In the genomic region with DNA sequence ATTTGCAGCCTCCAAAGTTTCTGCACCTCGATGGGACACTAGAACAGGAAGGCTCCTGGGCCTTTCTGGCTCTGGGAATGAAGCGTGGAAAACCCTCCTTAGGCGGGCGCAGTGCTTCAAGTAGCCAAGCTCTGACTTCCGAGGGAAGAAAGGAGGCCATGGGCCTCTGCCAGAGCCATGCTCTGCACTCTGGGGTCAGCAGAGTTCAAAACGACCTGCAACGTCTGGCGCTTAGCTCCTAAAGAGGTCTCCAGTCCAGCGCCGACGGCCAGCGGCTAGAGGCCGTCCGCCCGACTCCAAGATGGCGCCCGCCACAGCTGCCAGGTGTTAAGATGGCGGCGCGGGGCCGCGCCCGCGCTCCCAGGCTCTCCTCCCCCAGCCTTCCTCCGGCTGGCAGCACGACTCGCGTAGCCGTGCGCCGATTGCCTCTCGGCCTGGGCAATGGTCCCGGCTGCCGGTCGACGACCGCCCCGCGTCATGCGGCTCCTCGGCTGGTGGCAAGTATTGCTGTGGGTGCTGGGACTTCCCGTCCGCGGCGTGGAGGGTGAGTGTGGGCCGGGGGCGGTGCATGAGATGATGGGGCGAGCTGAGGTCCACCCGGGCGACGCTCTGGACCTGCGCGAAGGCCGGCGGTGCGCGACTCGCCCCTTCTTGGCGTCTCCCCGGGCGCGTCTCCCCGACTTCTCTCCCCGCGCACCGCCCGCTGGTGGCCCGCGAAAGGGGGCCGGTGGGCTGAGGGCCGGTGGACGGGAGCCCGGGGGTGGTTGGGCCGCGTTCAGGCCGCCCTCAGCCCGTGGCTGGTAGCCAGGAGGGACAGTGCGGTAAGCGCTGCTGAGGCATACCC, we compare ENCODE assay signal across 8 cellular contexts. TPM values are rescaled to one million over a fixed set of nuclear protein-coding genes. Genes with fewer than 3 reads are reported as not detected.
A peak's percentile ranks its signal among the peaks of the same experiment; 100 is the strongest.
DNase-seq lines count a peak whose midpoint lies in the region; ATAC-seq and TF ChIP-seq lines count a peak whose summit lies in the region.

A gene with protein sequence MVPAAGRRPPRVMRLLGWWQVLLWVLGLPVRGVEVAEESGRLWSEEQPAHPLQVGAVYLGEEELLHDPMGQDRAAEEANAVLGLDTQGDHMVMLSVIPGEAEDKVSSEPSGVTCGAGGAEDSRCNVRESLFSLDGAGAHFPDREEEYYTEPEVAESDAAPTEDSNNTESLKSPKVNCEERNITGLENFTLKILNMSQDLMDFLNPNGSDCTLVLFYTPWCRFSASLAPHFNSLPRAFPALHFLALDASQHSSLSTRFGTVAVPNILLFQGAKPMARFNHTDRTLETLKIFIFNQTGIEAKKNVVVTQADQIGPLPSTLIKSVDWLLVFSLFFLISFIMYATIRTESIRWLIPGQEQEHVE (plus strand): TSS at position 385 of the 844 bp plus-strand sequence. CDS start 57 bp downstream, at position 442.

- peaks cover 9% of the 10 kb centered on the region for H3K36me3 Mint-ChIP-seq in CD4-positive, CD25-positive, alpha-beta regulatory T cell
- peaks cover 12% of the 10 kb centered on the region for H3K36me3 Mint-ChIP-seq in activated CD8-positive, alpha-beta memory T cell treated with anti-CD3 and anti-CD28 coated beads, Interleukin-2, amount 10 ng/mL, durations not matched to agents 7 days and 5 days
- H3K36me3 Mint-ChIP-seq in endodermal cell (ENCODE audit: low read depth) = peaks cover 3% of the 10 kb centered on the region

- H3K4me3 Mint-ChIP-seq in CD4-positive, CD25-positive, alpha-beta regulatory T cell = peak within 1 kb of the TSS; percentile 95 to 96 (median 96)
- H3K4me3 Mint-ChIP-seq in activated CD8-positive, alpha-beta memory T cell treated with anti-CD3 and anti-CD28 coated beads, Interleukin-2, amount 10 ng/mL, durations not matched to agents 7 days and 5 days = peak within 1 kb of the TSS; percentile 90
- peak within 1 kb of the TSS; percentile 82 for H3K4me3 Mint-ChIP-seq in endodermal cell

- no peaks in the 10 kb centered on the region for H3K27me3 ChIP-seq in CD4-positive, CD25-positive, alpha-beta regulatory T cell (ENCODE audit: control insufficient read depth, insufficient read depth, low read length)
- H3K27me3 ChIP-seq in endodermal cell (ENCODE audit: control insufficient read depth, insufficient read depth, low read length, poor library complexity, severe bottlenecking) = no peaks in the 10 kb centered on the region

- peak; percentile 76 to 90 (median 81) for DNase-seq in CD4-positive, CD25-positive, alpha-beta regulatory T cell
- DNase-seq in NOMO-1 treated with DMSO at 0.1 percent for 48 hours (lab: John Stamatoyannopoulos, UW; ENCODE audit: unreplicated experiment) = peak; percentile 72
- peak; percentile 88 for DNase-seq in activated CD8-positive, alpha-beta memory T cell treated with anti-CD3 and anti-CD28 coated beads, Interleukin-2, amount 10 ng/mL, durations not matched to agents 7 days and 5 days
- peak; percentile 95 for DNase-seq in endodermal cell
- peak; percentile 97 for DNase-seq in mesenteric fat pad (ENCODE audit: low spot score)
- DNase-seq in stimulated activated CD8-positive, alpha-beta memory T cell treated with anti-CD3 and anti-CD28 coated beads, Interleukin-15, amount 100 ng/mL, for 24 hours (ENCODE audit: low read depth) = peak; percentile 58

- WGBS in endodermal cell (ENCODE audit: insufficient coverage in 1 of 2, insufficient read length in 1 of 2), 2 experiments = 4 to 19% methylated on average over 18 to 79 of the region's 79 CpGs

- peaks cover 27 to 51% (median 35%) of the 10 kb centered on the region in 4 donors for H3K4me1 Mint-ChIP-seq in CD4-positive, CD25-positive, alpha-beta regulatory T cell
- peaks cover 45% of the 10 kb centered on the region for H3K4me1 Mint-ChIP-seq in activated CD8-positive, alpha-beta memory T cell treated with anti-CD3 and anti-CD28 coated beads, Interleukin-2, amount 10 ng/mL, durations not matched to agents 7 days and 5 days
- H3K4me1 Mint-ChIP-seq in endodermal cell = peaks cover 12% of the 10 kb centered on the region

- H3K27ac Mint-ChIP-seq in CD4-positive, CD25-positive, alpha-beta regulatory T cell = peak within 1 kb of the TSS; percentile 93 to 98 (median 97)
- peak within 1 kb of the TSS; percentile 97 for H3K27ac Mint-ChIP-seq in activated CD8-positive, alpha-beta memory T cell treated with anti-CD3 and anti-CD28 coated beads, Interleukin-2, amount 10 ng/mL, durations not matched to agents 7 days and 5 days
- peak within 1 kb of the TSS; percentile 93 for H3K27ac Mint-ChIP-seq in endodermal cell

- peak within 1 kb of the TSS; percentile 75 for H3K9ac ChIP-seq in endodermal cell (ENCODE audit: extremely low read depth, low read length, poor library complexity, severe bottlenecking)

- peaks cover 35% of the 10 kb centered on the region for H3K4me1 ChIP-seq in CD4-positive, CD25-positive, alpha-beta regulatory T cell (ENCODE audit: control insufficient read depth, insufficient read depth, low read length, poor library complexity, severe bottlenecking)
- H3K4me1 ChIP-seq in endodermal cell (ENCODE audit: control insufficient read depth, insufficient read depth, low read length) = peaks cover 5% of the 10 kb centered on the region

- no peaks in the 10 kb centered on the region for H3K9me3 ChIP-seq in CD4-positive, CD25-positive, alpha-beta regulatory T cell (ENCODE audit: control insufficient read depth in 2 of 2, low read length in 2 of 2)
- no peaks in the 10 kb centered on the region for H3K9me3 ChIP-seq in endodermal cell (ENCODE audit: control insufficient read depth, low read length)

- ATAC-seq in CD4-positive, CD25-positive, alpha-beta regulatory T cell (ENCODE audit: low read depth in 2 of 2) = peak; percentile 92 to 96
- peak; percentile 83 for ATAC-seq in GM19395 (IDR thresholded peaks at IDR 0.05; ENCODE audit: unreplicated experiment)
- ATAC-seq in HG03565 (IDR thresholded peaks at IDR 0.05; ENCODE audit: unreplicated experiment) = peak; percentile 77
- peak; percentile 92 for ATAC-seq in activated CD8-positive, alpha-beta memory T cell treated with anti-CD3 and anti-CD28 coated beads, Interleukin-2, amount 10 ng/mL, durations not matched to agents 7 days and 5 days

- H3K9me3 Mint-ChIP-seq in CD4-positive, CD25-positive, alpha-beta regulatory T cell = no peaks in the 10 kb centered on the region
- H3K9me3 Mint-ChIP-seq in activated CD8-positive, alpha-beta memory T cell treated with anti-CD3 and anti-CD28 coated beads, Interleukin-2, amount 10 ng/mL, durations not matched to agents 7 days and 5 days (ENCODE audit: low read depth) = no peaks in the 10 kb centered on the region
- H3K9me3 Mint-ChIP-seq in endodermal cell = no peaks in the 10 kb centered on the region

- peak within 1 kb of the TSS; percentile 96 for H3K4me3 ChIP-seq in CD4-positive, CD25-positive, alpha-beta regulatory T cell (ENCODE audit: low read depth, low read length)
- peak within 1 kb of the TSS; percentile 84 for H3K4me3 ChIP-seq in endodermal cell (ENCODE audit: low read length)

- H3K27me3 Mint-ChIP-seq in CD4-positive, CD25-positive, alpha-beta regulatory T cell = no peaks in the 10 kb centered on the region
- H3K27me3 Mint-ChIP-seq in activated CD8-positive, alpha-beta memory T cell treated with anti-CD3 and anti-CD28 coated beads, Interleukin-2, amount 10 ng/mL, durations not matched to agents 7 days and 5 days = no peaks in the 10 kb centered on the region
- H3K27me3 Mint-ChIP-seq in endodermal cell (ENCODE audit: insufficient read depth) = no peaks in the 10 kb centered on the region

- H3K27ac ChIP-seq in CD4-positive, CD25-positive, alpha-beta regulatory T cell (ENCODE audit: insufficient read depth, low read length, poor library complexity, severe bottlenecking) = peak within 1 kb of the TSS; percentile 88
- peak within 1 kb of the TSS; percentile 80 for H3K27ac ChIP-seq in endodermal cell (ENCODE audit: low read depth, low read length)

- CTCF ChIA-PET in activated CD8-positive, alpha-beta memory T cell treated with anti-CD3 and anti-CD28 coated beads, Interleukin-2, amount 10 ng/mL, durations not matched to agents 7 days and 5 days (lab: Charles Lee) = interaction anchor here (0.7 to 2.7 kb wide), 9 partner anchors 12 to 649 kb away, joined by 3 to 17 read pairs (median 4); a partner anchor contains a TSS

- no peaks in the 10 kb centered on the region for H3K36me3 ChIP-seq in CD4-positive, CD25-positive, alpha-beta regulatory T cell (ENCODE audit: control insufficient read depth, insufficient read depth, low read length)
- H3K36me3 ChIP-seq in endodermal cell (ENCODE audit: control insufficient read depth, insufficient read depth, low read length) = no peaks in the 10 kb centered on the region

- no peak for TF ChIP-seq CTCF in endodermal cell (conservative IDR thresholded peaks at IDR 0.05)

RNA-seq across cellular contexts. Expression of the gene that starts here (rescaled TPM):
- total RNA-seq in CD4-positive, CD25-positive, alpha-beta regulatory T cell = 33.9 TPM
- polyA plus RNA-seq in CD4-positive, CD25-positive, alpha-beta regulatory T cell = 10 to 100 TPM; 15.4 to 23.1 (median 17.2) TPM
- 10 to 100 TPM; 50.0 to 56.8 TPM for total RNA-seq in activated CD8-positive, alpha-beta memory T cell treated with anti-CD3 and anti-CD28 coated beads, Interleukin-2, amount 10 ng/mL, durations not matched to agents 7 days and 5 days
- 10 to 100 TPM; 34.0 to 37.0 TPM for total RNA-seq in endodermal cell
- polyA plus RNA-seq in endodermal cell (2013, experiment 1 of 2) = 30.0 TPM
- 31.1 TPM for polyA plus RNA-seq in endodermal cell (2013, experiment 2 of 2)
- total RNA-seq in mesenteric fat pad = 50.1 TPM

Comparison
In these comparisons a context has a peak if more than half of its experiments do, and no peak if none do; other contexts are left out.
1. Peak in every context shown above with its lines: DNase-seq, ATAC-seq, H3K4me3 ChIP-seq and H3K27ac ChIP-seq.